Comparison of ENCODE assay signal across 15 cellular contexts in genomic region chr11:28860898-28861297, GRCh38.
DNase-seq lines count a peak whose midpoint lies in the region; ATAC-seq, FAIRE-seq and TF ChIP-seq lines count a peak whose summit lies in the region.
"Had no signal": no experiment of that assay in that cellular context is flagged by ENCODE, and none has a peak within 500 bp of the region (broad histone marks: within the 10 kb centered on the region; RNA-seq: fewer than 3 reads in every experiment).

No MANE protein-coding gene starts in this region.

- H4K20me1 ChIP-seq in HepG2 (ENCODE audit: insufficient read depth, low read length) = no peaks in the 10 kb centered on the region

- no peak for TF ChIP-seq CTCF in HepG2 (CRISPR knock-in tag; IDR thresholded peaks at IDR 0.05)
- TF ChIP-seq CTCF in right lobe of liver (IDR thresholded peaks at IDR 0.05) = no peak

- BruUV-seq in HepG2 (replicated peaks; lab: Mats Ljungman, UMichigan) = no TSS peak

- H3K4me3 ChIP-seq in HepG2 (replicated peaks in 1 of 3; ENCODE audit: insufficient read depth in 1 of 3, low read depth in 2 of 3, low read length in 3 of 3) = no peak overlapping the region
- H3K4me3 ChIP-seq in right lobe of liver = no peak overlapping the region

- POLR2A ChIA-PET in HepG2 (lab: Yijun Ruan, JAX) (no interaction called here), HEK293T (lab: Yijun Ruan, JAX) (no interaction called here)

- H3K36me3 ChIP-seq in HepG2 (replicated peaks in 1 of 2; ENCODE audit: control insufficient read depth in 1 of 2, insufficient read depth in 2 of 2, low read length in 2 of 2) (no peaks in the 10 kb centered on the region), right lobe of liver (no peaks in the 10 kb centered on the region)

- no peak overlapping the region for H2AFZ ChIP-seq in HepG2 (ENCODE audit: low read length)

- DNase-seq in HepG2 (ENCODE audit: low spot score) = no peak
- no peak for DNase-seq in right lobe of liver
- peak; percentile 95 for DNase-seq in amniotic epithelial cell (ENCODE audit: low read depth)
- peak; percentile 71 for DNase-seq in glomerular endothelial cell (ENCODE audit: extremely low read depth, low read depth, low spot score)
- no peak for DNase-seq in HEK293T (ENCODE audit: extremely low spot score)
- no peak for DNase-seq in central memory CD4-positive, alpha-beta T cell
- no peak for DNase-seq in NCI-H2227 treated with DMSO at 0.1 percent for 48 hours (lab: John Stamatoyannopoulos, UW)
- DNase-seq: ACHN; activated CD4-positive, alpha-beta T cell treated with anti-CD3 and anti-CD28 coated beads, Interleukin-2, amount 10 ng/mL, durations not matched to agents 24 days and 14 days; caudate nucleus; DMS79; left ventricle myocardium superior; NCI-H187; stimulated activated CD4-positive, alpha-beta T cell treated with anti-CD3 and anti-CD28 coated beads, Interleukin-12 subunit alpha, Interleukin-12 subunit beta, amount 100 ng/mL, for 4 hours had no signal

- H3K9me3 ChIP-seq in HepG2 (ENCODE audit: low read length) (peaks cover 10% of the 10 kb centered on the region; the same call in 1 of the 2 replicates), right lobe of liver (no peaks in the 10 kb centered on the region)

- no peaks in the 10 kb centered on the region for H3K79me2 ChIP-seq in HepG2 (ENCODE audit: insufficient read depth, low read length)

- no peak for TF ChIP-seq EP300 in HepG2 (IDR thresholded peaks at IDR 0.05; ENCODE audit: low read depth in 2 of 2, low read length in 2 of 2)
- TF ChIP-seq EP300 in HepG2 (CRISPR knock-in tag; IDR thresholded peaks at IDR 0.05; ENCODE audit: borderline replicate concordance) = no peak

- H3K4me1 ChIP-seq in HepG2 (ENCODE audit: insufficient read depth, low read length) = no peaks in the 10 kb centered on the region
- H3K4me1 ChIP-seq in right lobe of liver = no peaks in the 10 kb centered on the region

- CTCF ChIA-PET in HepG2 (lab: Yijun Ruan, JAX; ENCODE audit: low intra/inter-chr PET ratio, low total read pairs) (no interaction called here), HEK293T (lab: Yijun Ruan, JAX) (no interaction called here)

- no peak overlapping the region for H3K9ac ChIP-seq in HepG2 (ENCODE audit: insufficient read depth, low read depth, low read length)

- H3K4me2 ChIP-seq in HepG2 (ENCODE audit: low read depth, low read length) = no peak overlapping the region

- in situ Hi-C loops in HepG2 (cut with HindIII; ENCODE audit: extremely low pct_ligation_motif_present, low pct_unique_long_range_greater_than_20kb) = no loop called here

- no peak for TF ChIP-seq RAD21 in HepG2 (CRISPR knock-in tag; IDR thresholded peaks at IDR 0.05)

- H3K27me3 ChIP-seq in HepG2 (ENCODE audit: control insufficient read depth in 1 of 2, insufficient read depth in 2 of 2, low read length in 2 of 2) = no peaks in the 10 kb centered on the region
- H3K27me3 ChIP-seq in right lobe of liver = no peaks in the 10 kb centered on the region

- TF ChIP-seq POLR2A in HepG2 (IDR thresholded peaks at IDR 0.05; ENCODE audit: insufficient read depth in 1 of 2, low read depth in 2 of 2, low read length in 2 of 2) = no peak
- no peak for TF ChIP-seq POLR2A in right lobe of liver (IDR thresholded peaks at IDR 0.05)

- intact Hi-C loops in HepG2 (cut with micrococcal nuclease; ENCODE audit: unreplicated experiment) = no loop called here
- intact Hi-C loops in right lobe of liver (cut with DNase I) = no loop called here

- ATAC-seq in HepG2 = no peak
- ATAC-seq in right lobe of liver = no peak
- no peak for ATAC-seq in HG02973 (IDR thresholded peaks at IDR 0.05; ENCODE audit: unreplicated experiment)
- ATAC-seq: left ventricle myocardium superior had no signal

- no peak overlapping the region for H3K27ac ChIP-seq in HepG2 (ENCODE audit: extremely low read length, insufficient read depth, low read length)
- no peak overlapping the region for H3K27ac ChIP-seq in right lobe of liver

- 5% methylated on average over 2 of the region's 2 CpGs for WGBS in HepG2 (ENCODE audit: low lambda C conversion rate)
- 21% methylated on average over 2 of the region's 2 CpGs for WGBS in right lobe of liver (ENCODE audit: insufficient coverage, low coverage, low lambda C conversion rate, missing lambda C conversion rate)

- no peak for FAIRE-seq in HepG2 (lab: Jason Lieb, UNC)

TF ChIP-seq in HepG2, 621 proteins besides CTCF, POLR2A, EP300 and RAD21:
- TF ChIP-seq CEBPG (CRISPR knock-in tag; IDR thresholded peaks at IDR 0.05) (no peak), JUNB (CRISPR knock-in tag; IDR thresholded peaks at IDR 0.05; ENCODE audit: borderline replicate concordance) (no peak), FOSL2 (CRISPR knock-in tag; IDR thresholded peaks at IDR 0.05) (peak; percentile 50; the same call in 1 of the 2 replicates)

TF ChIP-seq in HEK293T, 16 proteins besides CTCF, POLR2A, EP300 and RAD21:
- TF ChIP-seq TARDBP (IDR thresholded peaks at IDR 0.05) = no peak

Comparison
In these comparisons a context has a peak if more than half of its experiments do, and no peak if none do; other contexts are left out.
1. DNase-seq: peak in amniotic epithelial cell (single experiment) and glomerular endothelial cell (single experiment); none in HepG2 (single experiment), right lobe of liver (0 of 3), HEK293T (single experiment), central memory CD4-positive, alpha-beta T cell (single experiment) and NCI-H2227 treated with DMSO at 0.1 percent for 48 hours (single experiment).